ENCODE assay signal across 8 cellular contexts in genomic region chr18:11908182-11909080, GRCh38. TPM values are rescaled to one million over a fixed set of nuclear protein-coding genes. Genes with fewer than 3 reads are reported as not detected.
DNase-seq lines count a peak whose midpoint lies in the region; FAIRE-seq lines count a peak whose summit lies in the region.

MPPE1 (minus strand) TSS chr18:11908317; CDS start chr18:11897264, 11,053 bp downstream.

- H3K27me3 ChIP-seq in H7 (ENCODE audit: control insufficient read depth, insufficient read depth, low read length), result peaks cover 2% of the 10 kb centered on the region; the same call in 1 of the 2 replicates
- H3K27me3 ChIP-seq in MG63, result no peaks in the 10 kb centered on the region

- in situ Hi-C loops in G401 (cut with HindIII; ENCODE audit: low sequenced_read_pairs), result no loop called here
- in situ Hi-C loops in SK-MEL-5 (cut with HindIII; ENCODE audit: low pct_unique_long_range_greater_than_20kb, low sequenced_read_pairs), result no loop called here

- DNase-seq in G401 (ENCODE audit: low spot score) (peak; percentile 87), H7 (peak; percentile 94), MG63 (peak; percentile 83), SK-MEL-5 (ENCODE audit: low read depth, low spot score) (peak; percentile 78), frontal cortex (ENCODE audit: low spot score in 2 of 2) (peak; percentile 90), nucleus accumbens (lab: John Stamatoyannopoulos, UW) (peak; percentile 8 to 90 (median 80)), superior temporal gyrus (ENCODE audit: extremely low spot score) (peak; percentile 84)
- peak; percentile 87 for DNase-seq in activated naive CD4-positive, alpha-beta T cell treated with Interleukin-2 at 50 U/mL for 16 hours

- peak within 1 kb of the TSS; percentile 80 for H3K4me3 ChIP-seq in H7 (ENCODE audit: insufficient read depth, low read depth, low read length)
- H3K4me3 ChIP-seq in MG63, result peak within 1 kb of the TSS; percentile 85

- H3K36me3 ChIP-seq in H7 (replicated peaks; ENCODE audit: control insufficient read depth, insufficient read depth, low read length) (no peaks in the 10 kb centered on the region), MG63 (peaks cover 2% of the 10 kb centered on the region; the same call in 1 of the 2 replicates)

- no peak for FAIRE-seq in frontal cortex (lab: Jason Lieb, UNC)

- H3K9me3 ChIP-seq in MG63, result no peaks in the 10 kb centered on the region

RNA-seq across cellular contexts. Expression of gene MPPE1, which starts in this region (rescaled TPM):
- 13.5 and 21.3 TPM in 2 replicates for total RNA-seq in G401 (2014; rRNA removed; shearing (Covaris generic))
- total RNA-seq in H7 (2014; rRNA removed; shearing (Covaris generic)), result 11.4 and 15.4 TPM in 2 replicates
- 29.6 and 39.0 TPM in 2 replicates for total RNA-seq in MG63 (2014; rRNA removed; shearing (Covaris generic); ENCODE audit: low replicate concordance)
- 21.7 and 29.8 TPM in 2 replicates for total RNA-seq in SK-MEL-5 (2014; rRNA removed; shearing (Covaris generic))
- 21.1 and 33.1 TPM in 2 replicates for polyA plus RNA-seq in SK-MEL-5 (2015; cell fraction: cytosol; rRNA removed)
- polyA plus RNA-seq in SK-MEL-5 (2015; cell fraction: nucleus; rRNA removed), result 137 and 139 TPM in 2 replicates
- 16.3 TPM for total RNA-seq in frontal cortex

Comparison
In these comparisons a context has a peak if more than half of its experiments do, and no peak if none do; other contexts are left out.
1. Peak in every context shown above with its lines: DNase-seq and H3K4me3 ChIP-seq.